Comparison of ENCODE assay signal across 23 cellular contexts in the genomic region with DNA sequence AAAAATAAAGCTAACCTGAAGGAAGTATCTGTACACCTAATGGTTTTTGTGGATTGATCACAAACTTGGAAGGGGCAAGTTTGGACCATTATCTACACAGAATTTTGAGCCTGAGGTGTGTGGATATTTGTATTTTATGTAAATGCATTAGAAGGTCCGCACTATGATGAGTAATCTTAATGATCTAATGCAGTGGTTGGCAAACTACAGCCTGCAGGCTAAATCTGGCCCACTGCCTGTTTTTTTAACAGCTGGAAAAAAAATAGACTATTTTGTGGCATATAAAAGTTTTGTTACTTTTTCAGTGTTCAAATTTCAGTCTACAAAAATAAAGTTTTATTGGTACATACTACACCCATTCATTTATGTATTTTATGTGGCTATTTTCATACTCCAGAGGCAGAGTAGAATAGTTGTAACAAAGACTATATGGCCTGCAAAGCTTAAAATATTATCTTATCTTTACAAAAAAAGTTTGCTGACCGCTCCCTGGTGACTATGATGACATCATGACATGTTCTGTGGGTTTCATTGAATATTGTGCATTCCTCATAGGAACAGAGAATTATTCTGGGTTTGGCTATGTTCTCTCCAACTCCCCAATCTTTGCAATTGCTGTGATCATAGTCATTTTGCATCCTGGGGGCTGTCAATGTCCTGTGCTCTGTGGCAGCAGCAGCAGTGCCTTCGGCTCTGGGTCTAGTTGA.
"Had no signal": no experiment of that assay in that cellular context is flagged by ENCODE, and none has a peak within 500 bp of the region (broad histone marks: within the 10 kb centered on the region; RNA-seq: fewer than 3 reads in every experiment).

No MANE protein-coding gene starts in this region.

- H3K9me3 Mint-ChIP-seq: activated naive CD8-positive, alpha-beta T cell treated with anti-CD3 and anti-CD28 coated beads, Interleukin-2, amount 10 ng/mL, durations not matched to agents 7 days and 5 days; dendritic cell treated with granulocyte-macrophage colony-stimulating factor and Interleukin-4, amounts not matched to agents 40 ng/mL and 50 ng/mL, for 4 days had no signal

- H3K27ac Mint-ChIP-seq: activated naive CD4-positive, alpha-beta T cell treated with anti-CD3 and anti-CD28 coated beads for 36 hours; activated naive CD8-positive, alpha-beta T cell treated with anti-CD3 and anti-CD28 coated beads, Interleukin-2, amount 10 ng/mL, durations not matched to agents 7 days and 5 days; dendritic cell treated with granulocyte-macrophage colony-stimulating factor and Interleukin-4, amounts not matched to agents 40 ng/mL and 50 ng/mL, for 4 days; natural killer cell treated with Interleukin-12 subunit alpha and Interleukin-12 subunit beta and Interleukin-15 and Interleukin-18, amount 100 ng/mL, for 72 hours; T-cell; T-helper 2 cell treated with Interferon-gamma antibody and Interleukin-4, amounts not matched to agents 5 μg/mL and 100 μg/mL, for 36 hours had no signal

- H3K4me1 ChIP-seq: body of pancreas, prostate gland, right atrium auricular region, upper lobe of right lung had no signal

- H3K27me3 ChIP-seq: body of pancreas, right atrium auricular region, upper lobe of right lung had no signal

- H3K9me3 ChIP-seq: body of pancreas, prostate gland, right atrium auricular region, upper lobe of right lung had no signal

- H3K4me1 Mint-ChIP-seq: activated naive CD8-positive, alpha-beta T cell treated with anti-CD3 and anti-CD28 coated beads, Interleukin-2, amount 10 ng/mL, durations not matched to agents 7 days and 5 days; T-cell had no signal

- H3K36me3 ChIP-seq: prostate gland, right atrium auricular region, upper lobe of right lung, WERI-Rb-1 had no signal

- FAIRE-seq: endometrium had no signal

- H3K4me3 Mint-ChIP-seq: activated naive CD4-positive, alpha-beta T cell treated with anti-CD3 and anti-CD28 coated beads for 36 hours; activated naive CD8-positive, alpha-beta T cell treated with anti-CD3 and anti-CD28 coated beads, Interleukin-2, amount 10 ng/mL, durations not matched to agents 7 days and 5 days; dendritic cell treated with granulocyte-macrophage colony-stimulating factor and Interleukin-4, amounts not matched to agents 40 ng/mL and 50 ng/mL, for 4 days; natural killer cell treated with Interleukin-12 subunit alpha and Interleukin-12 subunit beta and Interleukin-15 and Interleukin-18, amount 100 ng/mL, for 72 hours; T-cell; T-helper 2 cell treated with Interferon-gamma antibody and Interleukin-4, amounts not matched to agents 5 μg/mL and 100 μg/mL, for 36 hours had no signal

- H3K27me3 Mint-ChIP-seq: activated naive CD8-positive, alpha-beta T cell treated with anti-CD3 and anti-CD28 coated beads, Interleukin-2, amount 10 ng/mL, durations not matched to agents 7 days and 5 days; dendritic cell treated with granulocyte-macrophage colony-stimulating factor and Interleukin-4, amounts not matched to agents 40 ng/mL and 50 ng/mL, for 4 days; natural killer cell treated with Interleukin-12 subunit alpha and Interleukin-12 subunit beta and Interleukin-15 and Interleukin-18, amount 100 ng/mL, for 72 hours; T-cell had no signal

- H3K36me3 Mint-ChIP-seq: activated naive CD8-positive, alpha-beta T cell treated with anti-CD3 and anti-CD28 coated beads, Interleukin-2, amount 10 ng/mL, durations not matched to agents 7 days and 5 days; natural killer cell treated with Interleukin-12 subunit alpha and Interleukin-12 subunit beta and Interleukin-15 and Interleukin-18, amount 100 ng/mL, for 72 hours; T-cell had no signal

- DNase-seq: activated CD4-positive, alpha-beta T cell treated with anti-CD3 and anti-CD28 coated beads for 1 hour; activated effector memory CD4-positive, alpha-beta T cell treated with Interleukin-2 at 50 U/mL for 16 hours; activated naive CD4-positive, alpha-beta T cell treated with anti-CD3 and anti-CD28 coated beads for 36 hours; activated naive CD8-positive, alpha-beta T cell treated with anti-CD3 and anti-CD28 coated beads, Interleukin-2, amount 10 ng/mL, durations not matched to agents 7 days and 5 days; activated T-cell treated with anti-CD3 and anti-CD28 coated beads, Interleukin-2, amount 50 U/mL, for 48 hours; amniotic stem cell; body of pancreas; caudate nucleus; effector CD4-positive, alpha-beta T cell; erythroblast; foreskin melanocyte; stimulated activated CD4-positive, alpha-beta T cell treated with anti-CD3 and anti-CD28 coated beads, Interleukin-12 subunit alpha, Interleukin-12 subunit beta, amount 100 ng/mL, for 4 hours; stimulated activated CD4-positive, alpha-beta T cell treated with anti-CD3 and anti-CD28 coated beads, Interleukin-4, amount 100 ng/mL, for 4 hours; stimulated activated naive CD8-positive, alpha-beta T cell treated with anti-CD3 and anti-CD28 coated beads, Interleukin-15, Interleukin-2, amounts not matched to agents 100 U/mL and 50 U/mL, for 24 hours; T-cell; upper lobe of right lung; WERI-Rb-1 had no signal

- ATAC-seq: body of pancreas; natural killer cell treated with Interleukin-12 subunit alpha and Interleukin-12 subunit beta and Interleukin-15 and Interleukin-18, amount 100 ng/mL, for 72 hours; stimulated activated naive CD8-positive, alpha-beta T cell treated with anti-CD3 and anti-CD28 coated beads, Interleukin-15, Interleukin-2, amounts not matched to agents 100 U/mL and 50 U/mL, for 24 hours; T-cell; upper lobe of right lung had no signal

- H3K27ac ChIP-seq: body of pancreas, prostate gland, right atrium auricular region, upper lobe of right lung, WERI-Rb-1 had no signal

- H3K4me3 ChIP-seq: body of pancreas, prostate gland, right atrium auricular region, upper lobe of right lung had no signal
